Comparison of ENCODE assay signal across 22 cellular contexts in genomic region chr17:9850151-9850550, GRCh38. TPM values are rescaled to one million over a fixed set of nuclear protein-coding genes. Genes with fewer than 3 reads are reported as not detected.
A peak's percentile ranks its signal among the peaks of the same experiment; 100 is the strongest.
DNase-seq lines count a peak whose midpoint lies in the region; ATAC-seq, FAIRE-seq and TF ChIP-seq lines count a peak whose summit lies in the region.
"Had no signal": no experiment of that assay in that cellular context is flagged by ENCODE, and none has a peak within 500 bp of the region (broad histone marks: within the 10 kb centered on the region; RNA-seq: fewer than 3 reads in every experiment).

No MANE protein-coding gene starts in this region.

- DNase-seq in NCI-H2171 treated with DMSO at 0.1 percent for 48 hours (lab: John Stamatoyannopoulos, UW) (peak; percentile 6), NCI-H2171 (lab: John Stamatoyannopoulos, UW) (no peak), A549 (ENCODE audit: low read depth in 1 of 2, low spot score in 1 of 2) (no peak), islet precursor cell (peak; percentile 5), right cardiac atrium (no peak), gastrocnemius medialis (no peak)
- DNase-seq: 8988T; C1 segment of cervical spinal cord; Calu3; CD4-positive, alpha-beta memory T cell; COR-L47; DMS79; EL; GDM1; HFFc6 had no signal

- CTCF ChIA-PET in A549 (lab: Yijun Ruan, JAX): interaction anchor here (0.7 to 2.0 kb wide), 7 partner anchors 10 to 106 kb away, joined by 3 to 10 read pairs (median 3); no protein-coding TSS in a partner anchor

- H3K4me1 ChIP-seq in A549 (peaks cover 6% of the 10 kb centered on the region; the same call in 1 of the 3 replicates), right cardiac atrium (ENCODE audit: control insufficient read depth, insufficient read depth, low read length) (no peaks in the 10 kb centered on the region), gastrocnemius medialis (no peaks in the 10 kb centered on the region)
- H3K4me1 ChIP-seq: HAP-1 had no signal

- POLR2A ChIA-PET in A549 (lab: Yijun Ruan, JAX): no interaction called here

- H3K27me3 ChIP-seq in right cardiac atrium (ENCODE audit: control insufficient read depth, insufficient read depth): no peaks in the 10 kb centered on the region
- no peaks in the 10 kb centered on the region for H3K27me3 ChIP-seq in gastrocnemius medialis

- H3K27ac ChIP-seq in A549 (peak overlapping the region in 1 of 2 experiments; percentile 48; a peak in 2 of 6 replicates), right cardiac atrium (ENCODE audit: low read length) (no peak overlapping the region), gastrocnemius medialis (no peak overlapping the region)

- 81% methylated on average over 5 of the region's 5 CpGs for WGBS in A549 (ENCODE audit: missing lambda C conversion rate)
- 88% methylated on average over 5 of the region's 5 CpGs for WGBS in right cardiac atrium

- no peak for TF ChIP-seq EP300 in A549 (IDR thresholded peaks at IDR 0.05)

- TF ChIP-seq POLR2A in A549 (IDR thresholded peaks at IDR 0.05; ENCODE audit: low read length) (no peak), gastrocnemius medialis (IDR thresholded peaks at IDR 0.05) (no peak)

- no peak overlapping the region for H3K4me2 ChIP-seq in A549
- H3K4me2 ChIP-seq: GM23338 had no signal

- in situ Hi-C loops in gastrocnemius medialis (cut with MboI; ENCODE audit: low sequenced_read_pairs in 4 of 4): no loop called here

- TF ChIP-seq CTCF in A549 (IDR thresholded peaks at IDR 0.05) (no peak), gastrocnemius medialis (IDR thresholded peaks at IDR 0.05 in 4 of 5, conservative IDR thresholded peaks at IDR 0.05 in 1 of 5) (no peak)

- ATAC-seq in A549: no peak
- no peak for ATAC-seq in right cardiac atrium
- ATAC-seq in gastrocnemius medialis: no peak
- ATAC-seq: GM12878, GM23338 had no signal

- no peak overlapping the region for H3K4me3 ChIP-seq in A549
- no peak overlapping the region for H3K4me3 ChIP-seq in right cardiac atrium (ENCODE audit: low read length)
- no peak overlapping the region for H3K4me3 ChIP-seq in gastrocnemius medialis
- H3K4me3 ChIP-seq: GM12878, GM23338, HAP-1 had no signal

- no peak for FAIRE-seq in A549 (lab: Jason Lieb, UNC)
- FAIRE-seq: GM12878, GM18507 had no signal

- H3K9me3 ChIP-seq in A549: no peaks in the 10 kb centered on the region
- H3K9me3 ChIP-seq in right cardiac atrium (ENCODE audit: control insufficient read depth, low read length): no peaks in the 10 kb centered on the region
- H3K9me3 ChIP-seq in gastrocnemius medialis: no peaks in the 10 kb centered on the region
- H3K9me3 ChIP-seq: HAP-1 had no signal

- no peak for TF ChIP-seq RAD21 in A549 (conservative IDR thresholded peaks at IDR 0.05 in 1 of 2, IDR thresholded peaks at IDR 0.05 in 1 of 2)

- H3K36me3 ChIP-seq in gastrocnemius medialis: no peaks in the 10 kb centered on the region
- H3K36me3 ChIP-seq: HAP-1 had no signal

- intact Hi-C loops in right cardiac atrium (cut with DNase I): no loop called here
- intact Hi-C loops in gastrocnemius medialis (cut with DNase I; ENCODE audit: low total_unique reads): no loop called here

TF ChIP-seq in A549, 52 proteins besides CTCF, POLR2A, EP300 and RAD21:
- TF ChIP-seq NFE2L2 (conservative IDR thresholded peaks at IDR 0.05; ENCODE audit: low read length) (0 out of 2 replicates have a peak, but pooled peaks have one; percentile 9), HEYL (CRISPR knock-in tag; IDR thresholded peaks at IDR 0.05) (no peak)

RNA-seq across cellular contexts. Expression of gene GLP2R, which starts 24.4 kb away (rescaled TPM):
- polyA plus RNA-seq in A549 (2011; rRNA removed): 48.7 and 76.4 TPM in 2 replicates
- 9.6 and 16.7 TPM in 2 replicates for polyA plus RNA-seq in A549 (2012; cell fraction: cytosol; rRNA removed)
- polyA plus RNA-seq in A549 (2012; cell fraction: nucleus; rRNA removed): 7.3 and 11.0 TPM in 2 replicates
- polyA plus RNA-seq in A549 (2017; fragmentation: RNase III; extraction: RNeasy Plus Mini Kit Qiagen cat#74134 plus additional on column Dnase treatment): 23.6 to 34.1 TPM (median 27.9 TPM) in 3 replicates
- polyA minus RNA-seq in A549 (2011; rRNA and poly(A)+ RNA removed): 153 and 165 TPM in 2 replicates
- 1 to 10 TPM in 1 of 4 donors, under 1 TPM in 3; 0.56 to 4.3 (median 0.79) TPM for total RNA-seq in right cardiac atrium
- polyA plus RNA-seq in right cardiac atrium: 0.77 TPM
- 1 to 10 TPM in 1 of 4 donors, not detected in 3; 1.1 TPM for total RNA-seq in gastrocnemius medialis
- total RNA-seq: A673; CD4-positive, alpha-beta memory T cell; GM12878; GM23338; HFFc6 had no signal
- polyA plus RNA-seq: CD4-positive, alpha-beta memory T cell; GM12878; GM23338 had no signal

RNA-seq across cellular contexts. Expression of gene GSG1L2, which starts 28.3 kb away (rescaled TPM):
- polyA plus RNA-seq in A549 (2011; rRNA removed): not detected in 2 replicates
- 0.08 TPM in 1 of 2 replicates, not detected in the other for polyA plus RNA-seq in A549 (2012; cell fraction: cytosol; rRNA removed)
- polyA plus RNA-seq in A549 (2012; cell fraction: nucleus; rRNA removed): 0.23 TPM in 1 of 2 replicates, not detected in the other
- not detected in 3 replicates for polyA plus RNA-seq in A549 (2017; fragmentation: RNase III; extraction: RNeasy Plus Mini Kit Qiagen cat#74134 plus additional on column Dnase treatment)
- polyA minus RNA-seq in A549 (2011; rRNA and poly(A)+ RNA removed): not detected in 2 replicates
- total RNA-seq in right cardiac atrium: not detected
- not detected for polyA plus RNA-seq in right cardiac atrium
- total RNA-seq in gastrocnemius medialis: not detected
- total RNA-seq: A673; Calu3; CD4-positive, alpha-beta memory T cell; GM12878; GM23338; H4; HFFc6 had no signal
- polyA plus RNA-seq: BJ; CD4-positive, alpha-beta memory T cell; GM12878; GM23338 had no signal

RNA-seq across cellular contexts. Expression of gene RCVRN, which starts 54.9 kb away (rescaled TPM):
- polyA plus RNA-seq in A549 (2011; rRNA removed): not detected in 2 replicates
- polyA plus RNA-seq in A549 (2012; cell fraction: cytosol; rRNA removed): not detected in 2 replicates
- not detected in 2 replicates for polyA plus RNA-seq in A549 (2012; cell fraction: nucleus; rRNA removed)
- polyA plus RNA-seq in A549 (2017; fragmentation: RNase III; extraction: RNeasy Plus Mini Kit Qiagen cat#74134 plus additional on column Dnase treatment): not detected in 3 replicates
- not detected in 2 replicates for polyA minus RNA-seq in A549 (2011; rRNA and poly(A)+ RNA removed)
- 1 to 10 TPM in 1 of 4 donors, under 1 TPM in 3; 0.34 to 1.4 (median 0.48) TPM for total RNA-seq in right cardiac atrium
- 0.27 TPM for polyA plus RNA-seq in right cardiac atrium
- not detected for total RNA-seq in gastrocnemius medialis
- total RNA-seq: A673; Calu3; CD4-positive, alpha-beta memory T cell; GM23338; H4; HFFc6 had no signal
- polyA plus RNA-seq: BJ; CD4-positive, alpha-beta memory T cell; GM23338 had no signal

RNA-seq across cellular contexts. Expression of gene DHRS7C, which starts 58.8 kb away (rescaled TPM):
- not detected in 2 replicates for polyA plus RNA-seq in A549 (2011; rRNA removed)
- polyA plus RNA-seq in A549 (2012; cell fraction: cytosol; rRNA removed): not detected in 2 replicates
- polyA plus RNA-seq in A549 (2012; cell fraction: nucleus; rRNA removed): not detected in 2 replicates
- not detected in 3 replicates for polyA plus RNA-seq in A549 (2017; fragmentation: RNase III; extraction: RNeasy Plus Mini Kit Qiagen cat#74134 plus additional on column Dnase treatment)
- not detected in 2 replicates for polyA minus RNA-seq in A549 (2011; rRNA and poly(A)+ RNA removed)
- total RNA-seq in right cardiac atrium: 100 to 1,000 TPM; 100 to 317 (median 205) TPM
- 177 TPM for polyA plus RNA-seq in right cardiac atrium
- 10 to 100 TPM in 3 of 4 donors, 1 to 10 TPM in 1; 5.1 to 64.6 (median 42.2) TPM for total RNA-seq in gastrocnemius medialis
- total RNA-seq: A673; Calu3; CD4-positive, alpha-beta memory T cell; GM12878; GM23338; H4; HFFc6 had no signal
- polyA plus RNA-seq: BJ; CD4-positive, alpha-beta memory T cell; GM12878; GM23338 had no signal

Comparison
In these comparisons a context has a peak if more than half of its experiments do, and no peak if none do; other contexts are left out.
1. DNase-seq: peak in NCI-H2171 treated with DMSO at 0.1 percent for 48 hours (single experiment) and islet precursor cell (single experiment); none in NCI-H2171 (single experiment), A549 (0 of 2), right cardiac atrium (0 of 3) and gastrocnemius medialis (0 of 2).